21 cellular contexts compared by ENCODE assay signal in genomic region chr11:70590356-70590991, GRCh38.
DNase-seq lines count a peak whose midpoint lies in the region; ATAC-seq, FAIRE-seq and TF ChIP-seq lines count a peak whose summit lies in the region.
"Had no signal": no experiment of that assay in that cellular context is flagged by ENCODE, and none has a peak within 500 bp of the region (broad histone marks: within the 10 kb centered on the region; RNA-seq: fewer than 3 reads in every experiment).

No MANE protein-coding gene starts in this region.

- H3K9me3 Mint-ChIP-seq in activated CD4-positive, alpha-beta T cell treated with anti-CD3 and anti-CD28 coated beads, Interleukin-2, amount 10 ng/mL, durations not matched to agents 7 days and 5 days: peaks cover 4% of the 10 kb centered on the region
- H3K9me3 Mint-ChIP-seq in T-helper 2 cell treated with Interferon-gamma antibody and Interleukin-4, amounts not matched to agents 5 μg/mL and 100 μg/mL, for 36 hours: no peaks in the 10 kb centered on the region
- peaks cover 5% of the 10 kb centered on the region for H3K9me3 Mint-ChIP-seq in type B pancreatic cell
- H3K9me3 Mint-ChIP-seq: CD4-positive, alpha-beta memory T cell had no signal

- CTCF ChIA-PET in activated CD4-positive, alpha-beta T cell treated with anti-CD3 and anti-CD28 coated beads, Interleukin-2, amount 10 ng/mL, durations not matched to agents 7 days and 5 days (lab: Charles Lee): interaction anchor here (0.6 kb wide), 1 partner anchor 167 kb away, joined by 3 read pairs; no protein-coding TSS in a partner anchor

- H3K4me3 Mint-ChIP-seq in activated CD4-positive, alpha-beta T cell treated with anti-CD3 and anti-CD28 coated beads, Interleukin-2, amount 10 ng/mL, durations not matched to agents 7 days and 5 days: no peak overlapping the region
- H3K4me3 Mint-ChIP-seq in T-helper 2 cell treated with Interferon-gamma antibody and Interleukin-4, amounts not matched to agents 5 μg/mL and 100 μg/mL, for 36 hours: peak overlapping the region; percentile 52
- H3K4me3 Mint-ChIP-seq in type B pancreatic cell: no peak overlapping the region
- H3K4me3 Mint-ChIP-seq: H9 had no signal

- H3K9me3 ChIP-seq in heart right ventricle: peaks cover 0 to 9% (median 0%) of the 10 kb centered on the region in 11 donors
- H3K9me3 ChIP-seq: BE2C, SJCRH30 had no signal

- TF ChIP-seq CTCF in GM12865 (IDR thresholded peaks at IDR 0.05; ENCODE audit: insufficient read depth, low read depth, low read length, missing control alignments) (no peak), bronchial epithelial cell (IDR thresholded peaks at IDR 0.05; ENCODE audit: insufficient read depth, low read length, severe bottlenecking) (no peak), type B pancreatic cell (conservative IDR thresholded peaks at IDR 0.05) (no peak), heart right ventricle (IDR thresholded peaks at IDR 0.05) (no peak)

- POLR2A ChIA-PET in activated CD4-positive, alpha-beta T cell treated with anti-CD3 and anti-CD28 coated beads, Interleukin-2, amount 10 ng/mL, durations not matched to agents 7 days and 5 days (lab: Charles Lee): no interaction called here

- intact Hi-C loops in heart right ventricle (cut with DNase I): no loop called here

- no peaks in the 10 kb centered on the region for H3K4me1 ChIP-seq in heart right ventricle
- H3K4me1 ChIP-seq: BE2C had no signal

- peak overlapping the region; percentile 64 for H3K27ac Mint-ChIP-seq in activated CD4-positive, alpha-beta T cell treated with anti-CD3 and anti-CD28 coated beads, Interleukin-2, amount 10 ng/mL, durations not matched to agents 7 days and 5 days
- no peak overlapping the region for H3K27ac Mint-ChIP-seq in T-helper 2 cell treated with Interferon-gamma antibody and Interleukin-4, amounts not matched to agents 5 μg/mL and 100 μg/mL, for 36 hours
- H3K27ac Mint-ChIP-seq in type B pancreatic cell: no peak overlapping the region
- H3K27ac Mint-ChIP-seq: H9 had no signal

- no peak overlapping the region for H3K4me3 ChIP-seq in GM12865 (ENCODE audit: low read depth, low read length)
- no peak overlapping the region for H3K4me3 ChIP-seq in bronchial epithelial cell (ENCODE audit: low read depth, low read length)
- no peak overlapping the region for H3K4me3 ChIP-seq in heart right ventricle
- H3K4me3 ChIP-seq: SJCRH30 had no signal

- H3K27me3 Mint-ChIP-seq in activated CD4-positive, alpha-beta T cell treated with anti-CD3 and anti-CD28 coated beads, Interleukin-2, amount 10 ng/mL, durations not matched to agents 7 days and 5 days: peaks cover 40% of the 10 kb centered on the region
- peaks cover 36% of the 10 kb centered on the region for H3K27me3 Mint-ChIP-seq in T-helper 2 cell treated with Interferon-gamma antibody and Interleukin-4, amounts not matched to agents 5 μg/mL and 100 μg/mL, for 36 hours (ENCODE audit: low read depth)
- H3K27me3 Mint-ChIP-seq in type B pancreatic cell: no peaks in the 10 kb centered on the region

- no peak for ATAC-seq in heart right ventricle
- ATAC-seq: HepG2 had no signal

- WGBS in heart right ventricle, 2 donors: 82 to 83% methylated on average over 7 of the region's 7 CpGs

- no peaks in the 10 kb centered on the region for H3K36me3 Mint-ChIP-seq in activated CD4-positive, alpha-beta T cell treated with anti-CD3 and anti-CD28 coated beads, Interleukin-2, amount 10 ng/mL, durations not matched to agents 7 days and 5 days (ENCODE audit: low read depth)
- H3K36me3 Mint-ChIP-seq in T-helper 2 cell treated with Interferon-gamma antibody and Interleukin-4, amounts not matched to agents 5 μg/mL and 100 μg/mL, for 36 hours (ENCODE audit: low read depth): no peaks in the 10 kb centered on the region
- H3K36me3 Mint-ChIP-seq in type B pancreatic cell: peaks cover 4% of the 10 kb centered on the region
- H3K36me3 Mint-ChIP-seq: CD4-positive, alpha-beta memory T cell had no signal

- H3K27me3 ChIP-seq in bronchial epithelial cell (ENCODE audit: control insufficient read depth, insufficient read depth, low read length) (no peaks in the 10 kb centered on the region), heart right ventricle (peaks cover 0 to 25% (median 0%) of the 10 kb centered on the region in 7 donors)
- H3K27me3 ChIP-seq: BE2C, SJCRH30 had no signal

- peak; percentile 55 for FAIRE-seq in bronchial epithelial cell (lab: Jason Lieb, UNC)
- FAIRE-seq: A204.1, HepG2 had no signal

- no peak overlapping the region for H3K27ac ChIP-seq in heart right ventricle
- H3K27ac ChIP-seq: SJCRH30 had no signal

- no peaks in the 10 kb centered on the region for H3K36me3 ChIP-seq in bronchial epithelial cell (ENCODE audit: control insufficient read depth, insufficient read depth, low read length)
- H3K36me3 ChIP-seq in heart right ventricle: no peaks in the 10 kb centered on the region
- H3K36me3 ChIP-seq: BE2C, SJCRH30 had no signal

- peak; percentile 51 for DNase-seq in activated CD4-positive, alpha-beta T cell treated with anti-CD3 and anti-CD28 coated beads, Interleukin-2, amount 10 ng/mL, durations not matched to agents 7 days and 5 days
- DNase-seq in activated CD4-positive, alpha-beta T cell treated with anti-CD3 and anti-CD28 coated beads, Interleukin-2, amount 50 U/mL, for 4 hours: no peak
- DNase-seq in GM12865 (ENCODE audit: low read depth) (peak; percentile 28), bronchial epithelial cell (ENCODE audit: low read depth) (no peak), occipital lobe (lab: John Stamatoyannopoulos, UW) (no peak), type B pancreatic cell (ENCODE audit: extremely low spot score, unreplicated experiment) (no peak), heart right ventricle (no peak)
- DNase-seq in T-helper 2 cell treated with Interferon-gamma antibody and Interleukin-4, amounts not matched to agents 5 μg/mL and 100 μg/mL, for 36 hours (ENCODE audit: low spot score): peak; percentile 4
- DNase-seq: BE2C, DMS153, EL, H9, KG1, NCI-H1105 treated with DMSO at 0.1 percent for 48 hours, NCI-H1694 treated with DMSO at 0.1 percent for 48 hours, NCI-H2227 treated with DMSO at 0.1 percent for 48 hours, NCI-H510A treated with DMSO at 0.1 percent for 48 hours, SJCRH30 had no signal

- peaks cover 17% of the 10 kb centered on the region for H3K4me1 Mint-ChIP-seq in activated CD4-positive, alpha-beta T cell treated with anti-CD3 and anti-CD28 coated beads, Interleukin-2, amount 10 ng/mL, durations not matched to agents 7 days and 5 days
- peaks cover 11% of the 10 kb centered on the region for H3K4me1 Mint-ChIP-seq in T-helper 2 cell treated with Interferon-gamma antibody and Interleukin-4, amounts not matched to agents 5 μg/mL and 100 μg/mL, for 36 hours (ENCODE audit: low read depth)
- peaks cover 3% of the 10 kb centered on the region for H3K4me1 Mint-ChIP-seq in type B pancreatic cell (ENCODE audit: unreplicated experiment)

Comparison
In these comparisons a context has a peak if more than half of its experiments do, and no peak if none do; other contexts are left out.
1. DNase-seq: peak in activated CD4-positive, alpha-beta T cell treated with anti-CD3 and anti-CD28 coated beads, Interleukin-2, amount 10 ng/mL, durations not matched to agents 7 days and 5 days (single experiment), GM12865 (single experiment) and T-helper 2 cell treated with Interferon-gamma antibody and Interleukin-4, amounts not matched to agents 5 μg/mL and 100 μg/mL, for 36 hours (single experiment); none in activated CD4-positive, alpha-beta T cell treated with anti-CD3 and anti-CD28 coated beads, Interleukin-2, amount 50 U/mL, for 4 hours (0 of 2), bronchial epithelial cell (single experiment), occipital lobe (single experiment), type B pancreatic cell (single experiment) and heart right ventricle (0 of 2).